In genomic region chr19:55624109-55625003, GRCh38 we compare ENCODE assay signal across 1 cellular context.
TF ChIP-seq lines count a peak whose summit lies in the region.

TSS of gene ZNF784 (minus strand) at chr19:55624566. CDS start at chr19:55624561, 5 bp downstream.

TF ChIP-seq in HepG2, 621 proteins besides CTCF, POLR2A, EP300 and RAD21 (continued from another document and continues in another):
- peak; percentile 14; the same call in 1 of the 2 replicates for TF ChIP-seq ARID4A (CRISPR knock-in tag; IDR thresholded peaks at IDR 0.05; ENCODE audit: borderline replicate concordance)
- TF ChIP-seq ZBTB40 (IDR thresholded peaks at IDR 0.05) = no peak
- TF ChIP-seq ZBTB40 (CRISPR knock-in tag; IDR thresholded peaks at IDR 0.05) = 0 out of 2 replicates have a peak, but pooled peaks have one; percentile 33
- 0 out of 2 replicates have a peak, but pooled peaks have one; percentile 11 for TF ChIP-seq MIXL1 (CRISPR knock-in tag; IDR thresholded peaks at IDR 0.05)
- TF ChIP-seq SALL1 (CRISPR knock-in tag; IDR thresholded peaks at IDR 0.05) = peak; percentile 37; the same call in 1 of the 2 replicates
- TF ChIP-seq ZNF543 (CRISPR knock-in tag; IDR thresholded peaks at IDR 0.05) = 0 out of 2 replicates have a peak, but pooled peaks have one; percentile 37
- peak; percentile 80; the same call in 1 of the 2 replicates for TF ChIP-seq KLF9 (CRISPR knock-in tag; IDR thresholded peaks at IDR 0.05; ENCODE audit: low read depth)
- TF ChIP-seq ZFP91 (CRISPR knock-in tag; IDR thresholded peaks at IDR 0.05; ENCODE audit: borderline replicate concordance) = peak; percentile 29; the same call in 1 of the 2 replicates
- TF ChIP-seq ZNF777 (CRISPR knock-in tag; IDR thresholded peaks at IDR 0.05) = 0 out of 2 replicates have a peak, but pooled peaks have one; percentile 16
- peak; percentile 93 for TF ChIP-seq RBFOX2 (IDR thresholded peaks at IDR 0.05; ENCODE audit: low read depth, low read length)
- TF ChIP-seq NRL (CRISPR knock-in tag; IDR thresholded peaks at IDR 0.05; ENCODE audit: borderline replicate concordance) = peak; percentile 66; the same call in 1 of the 2 replicates
- 0 out of 2 replicates have a peak, but pooled peaks have one; percentile 14 for TF ChIP-seq MNT (IDR thresholded peaks at IDR 0.05)
- no peak for TF ChIP-seq GPBP1L1 (CRISPR knock-in tag; IDR thresholded peaks at IDR 0.05)
- no peak for TF ChIP-seq ZNF326 (CRISPR knock-in tag; IDR thresholded peaks at IDR 0.05; ENCODE audit: borderline replicate concordance)
- TF ChIP-seq ZNF430 (CRISPR knock-in tag; IDR thresholded peaks at IDR 0.05) = peak; percentile 57; the same call in 1 of the 2 replicates
- peak; percentile 82 for TF ChIP-seq ZFX (CRISPR knock-in tag; IDR thresholded peaks at IDR 0.05; ENCODE audit: low read depth)
- TF ChIP-seq TARDBP (CRISPR knock-in tag; IDR thresholded peaks at IDR 0.05) = no peak; the same call in 1 of the 2 replicates
- peak; percentile 69 for TF ChIP-seq SAP130 (CRISPR knock-in tag; IDR thresholded peaks at IDR 0.05; ENCODE audit: low read depth)
- no peak for TF ChIP-seq ZNF672 (CRISPR knock-in tag; IDR thresholded peaks at IDR 0.05)
- TF ChIP-seq ARID3A (IDR thresholded peaks at IDR 0.05; ENCODE audit: low read depth, low read length) = no peak
- peak; percentile 50; the same call in 1 of the 2 replicates for TF ChIP-seq DR1 (CRISPR knock-in tag; IDR thresholded peaks at IDR 0.05)
- no peak for TF ChIP-seq BATF2 (CRISPR knock-in tag; IDR thresholded peaks at IDR 0.05)
- no peak for TF ChIP-seq ZFP41 (CRISPR knock-in tag; IDR thresholded peaks at IDR 0.05; ENCODE audit: borderline replicate concordance)
- no peak for TF ChIP-seq SYNCRIP (IDR thresholded peaks at IDR 0.05; ENCODE audit: insufficient read depth, low read depth, low read length)
- TF ChIP-seq POGK (CRISPR knock-in tag; conservative IDR thresholded peaks at IDR 0.05) = peak; percentile 73; the same call in 1 of the 2 replicates
- peak; percentile 45; the same call in 1 of the 2 replicates for TF ChIP-seq HNF4G (IDR thresholded peaks at IDR 0.05; ENCODE audit: borderline replicate concordance, low read depth, low read length)
- no peak for TF ChIP-seq HNF4G (CRISPR knock-in tag; IDR thresholded peaks at IDR 0.05; ENCODE audit: borderline replicate concordance, low read depth)
- peak; percentile 32; the same call in 1 of the 2 replicates for TF ChIP-seq MAZ (IDR thresholded peaks at IDR 0.05; ENCODE audit: borderline replicate concordance, low read depth, low read length)
- peak; percentile 43; the same call in 1 of the 2 replicates for TF ChIP-seq MAZ (CRISPR knock-in tag; IDR thresholded peaks at IDR 0.05; ENCODE audit: low read depth)
